In genomic region chr9:27340876-27341540, GRCh38 we compare ENCODE assay signal across 14 cellular contexts. TPM values are rescaled to one million over a fixed set of nuclear protein-coding genes. Genes with fewer than 3 reads are reported as not detected.
DNase-seq lines count a peak whose midpoint lies in the region; ATAC-seq and TF ChIP-seq lines count a peak whose summit lies in the region.
"Had no signal": no experiment of that assay in that cellular context is flagged by ENCODE, and none has a peak within 500 bp of the region (broad histone marks: within the 10 kb centered on the region; RNA-seq: fewer than 3 reads in every experiment).

No MANE protein-coding gene starts in this region.

- H3K36me3 Mint-ChIP-seq in WTC11: peaks cover 24% of the 10 kb centered on the region
- H3K36me3 Mint-ChIP-seq: activated naive CD8-positive, alpha-beta T cell had no signal

- POLR2A ChIA-PET in WTC11 (lab: Charles Lee): no interaction called here

- TF ChIP-seq CTCF in WTC11 (IDR thresholded peaks at IDR 0.05) (no peak), fibroblast of villous mesenchyme (IDR thresholded peaks at IDR 0.05; ENCODE audit: insufficient read depth, low read depth, low read length) (no peak), osteoblast (IDR thresholded peaks at IDR 0.05; ENCODE audit: extremely low read depth, low read depth, low read length) (no peak), uterus (IDR thresholded peaks at IDR 0.05) (no peak)

- no peaks in the 10 kb centered on the region for H3K9me3 ChIP-seq in osteoblast (ENCODE audit: low read depth, low read length)
- no peaks in the 10 kb centered on the region for H3K9me3 ChIP-seq in uterus
- H3K9me3 ChIP-seq: left ventricle myocardium inferior had no signal

- no peak overlapping the region for H3K4me2 ChIP-seq in osteoblast (ENCODE audit: insufficient read depth, low read length)

- TF ChIP-seq POLR2A in uterus (IDR thresholded peaks at IDR 0.05): no peak

- H3K4me1 ChIP-seq in osteoblast (ENCODE audit: insufficient read depth, low read length) (no peaks in the 10 kb centered on the region), uterus (peaks cover 15 to 18% of the 10 kb centered on the region in 2 donors)

- H3K4me1 Mint-ChIP-seq in WTC11: peaks cover 44% of the 10 kb centered on the region

- no peaks in the 10 kb centered on the region for H3K27me3 ChIP-seq in osteoblast (ENCODE audit: insufficient read depth, low read length)
- no peaks in the 10 kb centered on the region for H3K27me3 ChIP-seq in uterus

- H3K4me3 Mint-ChIP-seq in WTC11: no peak overlapping the region
- H3K4me3 Mint-ChIP-seq: activated naive CD8-positive, alpha-beta T cell; stimulated activated naive CD8-positive, alpha-beta T cell treated with anti-CD3 and anti-CD28 coated beads, Interleukin-15, Interleukin-2, amounts not matched to agents 100 ng/mL and 50 ng/mL, for 24 hours had no signal

- H3K79me2 ChIP-seq in osteoblast (ENCODE audit: insufficient read depth, low read length): no peaks in the 10 kb centered on the region

- no peak overlapping the region for H3K27ac Mint-ChIP-seq in WTC11
- H3K27ac Mint-ChIP-seq: activated naive CD8-positive, alpha-beta T cell; stimulated activated naive CD8-positive, alpha-beta T cell treated with anti-CD3 and anti-CD28 coated beads, Interleukin-15, Interleukin-2, amounts not matched to agents 100 ng/mL and 50 ng/mL, for 24 hours had no signal

- peaks cover 17% of the 10 kb centered on the region for H3K9me3 Mint-ChIP-seq in WTC11
- H3K9me3 Mint-ChIP-seq: stimulated activated naive CD8-positive, alpha-beta T cell treated with anti-CD3 and anti-CD28 coated beads, Interleukin-15, Interleukin-2, amounts not matched to agents 100 ng/mL and 50 ng/mL, for 24 hours had no signal

- H4K20me1 ChIP-seq in osteoblast (ENCODE audit: insufficient read depth, low read length): no peaks in the 10 kb centered on the region

- CTCF ChIA-PET in WTC11 (lab: Charles Lee): interaction anchor here (1.5 kb wide), 1 partner anchor 8 kb away, joined by 5 read pairs; no protein-coding TSS in a partner anchor

- H3K27me3 Mint-ChIP-seq in WTC11 (ENCODE audit: low read depth): peaks cover 2% of the 10 kb centered on the region
- H3K27me3 Mint-ChIP-seq: activated naive CD8-positive, alpha-beta T cell; stimulated activated naive CD8-positive, alpha-beta T cell treated with anti-CD3 and anti-CD28 coated beads, Interleukin-15, Interleukin-2, amounts not matched to agents 100 ng/mL and 50 ng/mL, for 24 hours had no signal

- peak; percentile 29 for ATAC-seq in WTC11

- H3K36me3 ChIP-seq in osteoblast (ENCODE audit: insufficient read depth, low read length): no peaks in the 10 kb centered on the region
- no peaks in the 10 kb centered on the region for H3K36me3 ChIP-seq in uterus
- H3K36me3 ChIP-seq: left ventricle myocardium inferior had no signal

- H2AFZ ChIP-seq in osteoblast (ENCODE audit: low read length): no peak overlapping the region

- DNase-seq in WTC11 (ENCODE audit: low spot score) (no peak), fibroblast of villous mesenchyme (ENCODE audit: low read depth) (peak; percentile 30), osteoblast (ENCODE audit: insufficient read length, low spot score, missing footprints) (peak; percentile 34), uterus (no peak), A172 (ENCODE audit: low spot score) (no peak), cortex of kidney (lab: John Stamatoyannopoulos, UW) (no peak), NCI-H774 (lab: John Stamatoyannopoulos, UW) (no peak)
- DNase-seq: COR-L47, left ventricle myocardium inferior, NCI-H2227 treated with DMSO at 0.1 percent for 48 hours had no signal

- H3K4me3 ChIP-seq in fibroblast of villous mesenchyme (ENCODE audit: low read depth, low read length) (no peak overlapping the region), osteoblast (ENCODE audit: insufficient read depth, low read length) (no peak overlapping the region), uterus (no peak overlapping the region)
- H3K4me3 ChIP-seq: left ventricle myocardium inferior had no signal

- H3K27ac ChIP-seq in osteoblast (ENCODE audit: low read depth, low read length) (no peak overlapping the region), uterus (peak overlapping the region; percentile 58 to 79)
- H3K27ac ChIP-seq: left ventricle myocardium inferior had no signal

- intact Hi-C loops in uterus (cut with DNase I; ENCODE audit: low total_unique reads): no loop called here

TF ChIP-seq in WTC11, 78 proteins besides CTCF, POLR2A, EP300 and RAD21:
- TF ChIP-seq ELF4 (CRISPR knock-in tag; IDR thresholded peaks at IDR 0.05; ENCODE audit: low read depth) (no peak), FOXP4 (CRISPR knock-in tag; IDR thresholded peaks at IDR 0.05) (no peak), ZNF219 (CRISPR knock-in tag; IDR thresholded peaks at IDR 0.05; ENCODE audit: borderline replicate concordance) (no peak), MLX (CRISPR knock-in tag; IDR thresholded peaks at IDR 0.05) (no peak)

RNA-seq across cellular contexts. Expression of gene EQTN, which starts 44.1 kb away (rescaled TPM):
- 0.66 to 1.4 TPM (median 0.81 TPM) in 3 replicates for total RNA-seq in WTC11 (2021)
- not detected in 2 replicates for total RNA-seq in fibroblast of villous mesenchyme
- total RNA-seq in osteoblast: not detected in 2 replicates
- 1 to 10 TPM in 1 of 4 donors, under 1 TPM in 1, not detected in 2; 0.97 to 2.8 TPM for total RNA-seq in uterus
- total RNA-seq in A172 (2014; rRNA removed; shearing (Covaris generic)): not detected in 2 replicates
- total RNA-seq: left ventricle myocardium inferior, M059J, posterior vena cava had no signal

Comparison
In these comparisons a context has a peak if more than half of its experiments do, and no peak if none do; other contexts are left out.
1. DNase-seq: peak in fibroblast of villous mesenchyme (single experiment) and osteoblast (single experiment); none in WTC11 (single experiment), uterus (0 of 2), A172 (single experiment), cortex of kidney (single experiment) and NCI-H774 (single experiment).